Comparison of ENCODE assay signal across 23 cellular contexts in the genomic region with DNA sequence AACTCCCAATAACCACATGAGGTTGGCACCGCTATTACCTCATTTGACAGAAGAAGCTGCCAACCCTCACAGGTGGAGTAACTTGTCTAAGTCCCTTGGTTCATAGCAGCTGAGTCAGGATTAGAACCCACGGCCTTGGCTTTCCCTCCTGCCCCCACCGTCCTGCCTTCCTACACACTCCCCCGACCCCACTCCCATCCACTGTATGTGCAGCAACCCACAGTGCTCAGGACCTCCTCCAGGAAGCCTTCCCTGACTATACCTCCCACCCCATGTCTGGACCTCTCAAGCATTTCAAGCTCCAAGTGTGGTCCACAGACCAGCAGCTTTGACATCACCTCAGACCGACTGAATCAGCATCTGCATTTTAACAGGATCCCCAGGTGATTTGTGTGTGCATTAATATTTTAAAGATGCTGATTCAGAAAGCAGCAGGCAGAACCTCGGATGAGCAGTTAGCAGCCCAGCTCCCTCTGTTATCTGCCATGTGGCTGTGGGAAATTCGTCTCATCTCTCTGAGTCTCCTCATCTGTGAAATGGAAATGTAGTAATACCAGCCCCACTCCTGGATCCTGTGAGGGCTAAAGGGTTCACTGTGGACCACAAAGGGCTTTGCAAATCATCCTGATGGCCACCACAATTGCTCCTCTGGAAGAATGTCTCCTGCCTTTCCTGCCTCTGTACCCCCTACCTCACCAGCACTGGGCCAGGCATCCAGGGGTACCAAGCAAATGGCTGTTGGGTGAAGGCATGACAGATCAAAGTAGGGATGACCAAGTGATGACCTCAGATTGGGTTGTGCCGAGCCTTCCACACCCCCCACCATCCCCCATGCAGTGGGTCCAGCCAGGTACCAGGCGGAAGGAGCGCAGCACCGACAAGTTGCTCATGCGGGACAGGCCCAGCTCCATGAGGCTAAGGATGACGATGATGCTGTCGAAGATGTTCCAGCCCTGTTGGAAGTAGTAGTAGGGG.
DNase-seq lines count a peak whose midpoint lies in the region; ATAC-seq and TF ChIP-seq lines count a peak whose summit lies in the region.
"Had no signal": no experiment of that assay in that cellular context is flagged by ENCODE, and none has a peak within 500 bp of the region (broad histone marks: within the 10 kb centered on the region; RNA-seq: fewer than 3 reads in every experiment).

No MANE protein-coding gene starts in this region.

- no peaks in the 10 kb centered on the region for H3K9me3 Mint-ChIP-seq in activated CD8-positive, alpha-beta memory T cell treated with anti-CD3 and anti-CD28 coated beads, Interleukin-2, amount 10 ng/mL, durations not matched to agents 7 days and 5 days (ENCODE audit: low read depth)
- H3K9me3 Mint-ChIP-seq in mesothelial cell of epicardium = no peaks in the 10 kb centered on the region
- H3K9me3 Mint-ChIP-seq: activated CD4-positive, alpha-beta T cell treated with anti-CD3 and anti-CD28 coated beads, Interleukin-2, amount 10 ng/mL, durations not matched to agents 24 days and 14 days; T-helper 1 cell treated with Interleukin-12 subunit alpha and Interleukin-12 subunit beta and Interleukin-4 antibody, amounts not matched to agents 30 μg/mL and 1 μg/mL, for 36 hours had no signal

- no peak for ATAC-seq in left cardiac atrium
- ATAC-seq in activated CD8-positive, alpha-beta memory T cell treated with anti-CD3 and anti-CD28 coated beads, Interleukin-2, amount 10 ng/mL, durations not matched to agents 7 days and 5 days = no peak
- no peak for ATAC-seq in HG03439 (IDR thresholded peaks at IDR 0.05; ENCODE audit: unreplicated experiment)
- ATAC-seq: gastrocnemius medialis, psoas muscle had no signal

- H3K27me3 Mint-ChIP-seq in activated CD8-positive, alpha-beta memory T cell treated with anti-CD3 and anti-CD28 coated beads, Interleukin-2, amount 10 ng/mL, durations not matched to agents 7 days and 5 days = peaks cover 3% of the 10 kb centered on the region
- H3K27me3 Mint-ChIP-seq in mesothelial cell of epicardium (ENCODE audit: low read depth) = peaks cover 22% of the 10 kb centered on the region
- H3K27me3 Mint-ChIP-seq: activated CD4-positive, alpha-beta T cell treated with anti-CD3 and anti-CD28 coated beads, Interleukin-2, amount 10 ng/mL, durations not matched to agents 24 days and 14 days had no signal

- no peaks in the 10 kb centered on the region for H3K4me1 Mint-ChIP-seq in activated CD8-positive, alpha-beta memory T cell treated with anti-CD3 and anti-CD28 coated beads, Interleukin-2, amount 10 ng/mL, durations not matched to agents 7 days and 5 days
- H3K4me1 Mint-ChIP-seq in mesothelial cell of epicardium = peaks cover 5% of the 10 kb centered on the region
- H3K4me1 Mint-ChIP-seq: activated CD4-positive, alpha-beta T cell treated with anti-CD3 and anti-CD28 coated beads, Interleukin-2, amount 10 ng/mL, durations not matched to agents 24 days and 14 days had no signal

- no peak overlapping the region for H3K27ac Mint-ChIP-seq in activated CD8-positive, alpha-beta memory T cell treated with anti-CD3 and anti-CD28 coated beads, Interleukin-2, amount 10 ng/mL, durations not matched to agents 7 days and 5 days
- H3K27ac Mint-ChIP-seq in mesothelial cell of epicardium = no peak overlapping the region
- H3K27ac Mint-ChIP-seq: activated CD4-positive, alpha-beta T cell treated with anti-CD3 and anti-CD28 coated beads, Interleukin-2, amount 10 ng/mL, durations not matched to agents 24 days and 14 days; T-helper 1 cell treated with Interleukin-12 subunit alpha and Interleukin-12 subunit beta and Interleukin-4 antibody, amounts not matched to agents 30 μg/mL and 1 μg/mL, for 36 hours had no signal

- no peaks in the 10 kb centered on the region for H3K36me3 Mint-ChIP-seq in activated CD8-positive, alpha-beta memory T cell treated with anti-CD3 and anti-CD28 coated beads, Interleukin-2, amount 10 ng/mL, durations not matched to agents 7 days and 5 days
- no peaks in the 10 kb centered on the region for H3K36me3 Mint-ChIP-seq in mesothelial cell of epicardium

- intact Hi-C loops in cardiac septum (cut with DNase I) (no loop called here), left cardiac atrium (cut with DNase I) (no loop called here)

- CTCF ChIA-PET in activated CD8-positive, alpha-beta memory T cell treated with anti-CD3 and anti-CD28 coated beads, Interleukin-2, amount 10 ng/mL, durations not matched to agents 7 days and 5 days (lab: Charles Lee) = no interaction called here

- TF ChIP-seq CTCF in mesothelial cell of epicardium (IDR thresholded peaks at IDR 0.05; ENCODE audit: unreplicated experiment) = no peak

- no peak overlapping the region for H3K4me3 Mint-ChIP-seq in activated CD8-positive, alpha-beta memory T cell treated with anti-CD3 and anti-CD28 coated beads, Interleukin-2, amount 10 ng/mL, durations not matched to agents 7 days and 5 days
- no peak overlapping the region for H3K4me3 Mint-ChIP-seq in mesothelial cell of epicardium
- H3K4me3 Mint-ChIP-seq: activated CD4-positive, alpha-beta T cell treated with anti-CD3 and anti-CD28 coated beads, Interleukin-2, amount 10 ng/mL, durations not matched to agents 24 days and 14 days; T-helper 1 cell treated with Interleukin-12 subunit alpha and Interleukin-12 subunit beta and Interleukin-4 antibody, amounts not matched to agents 30 μg/mL and 1 μg/mL, for 36 hours had no signal

- DNase-seq in cardiac septum (ENCODE audit: low spot score) (peak; percentile 63), left cardiac atrium (no peak), mesothelial cell of epicardium (ENCODE audit: low spot score in 2 of 2, unreplicated experiment in 2 of 2) (peak; percentile 5 to 12), ureter (ENCODE audit: low spot score) (peak; percentile 24), KG1 (lab: John Stamatoyannopoulos, UW) (no peak), T-helper 9 cell (no peak)
- DNase-seq in activated CD8-positive, alpha-beta memory T cell treated with anti-CD3 and anti-CD28 coated beads, Interleukin-2, amount 10 ng/mL, durations not matched to agents 7 days and 5 days = peak; percentile 37
- DNase-seq: ACHN; activated CD4-positive, alpha-beta T cell treated with anti-CD3 and anti-CD28 coated beads, Interleukin-2, amount 10 ng/mL, durations not matched to agents 24 days and 14 days; amniotic stem cell; Caco-2; colonic mucosa; DMS79 treated with DMSO at 0.1 percent for 48 hours; gastrocnemius medialis; GOT3; Kasumi-1; MV-4-11; NCI-H1694; NCI-H526 treated with DMSO at 0.1 percent for 48 hours; stimulated activated CD8-positive, alpha-beta memory T cell treated with anti-CD3 and anti-CD28 coated beads, Interleukin-4, amount 100 ng/mL, for 48 hours had no signal

Comparison
In these comparisons a context has a peak if more than half of its experiments do, and no peak if none do; other contexts are left out.
1. DNase-seq: peak in cardiac septum (single experiment), activated CD8-positive, alpha-beta memory T cell treated with anti-CD3 and anti-CD28 coated beads, Interleukin-2, amount 10 ng/mL, durations not matched to agents 7 days and 5 days (single experiment), mesothelial cell of epicardium (2 of 2) and ureter (single experiment); none in left cardiac atrium (single experiment), KG1 (single experiment) and T-helper 9 cell (single experiment).